Comparison of ENCODE assay signal across 24 cellular contexts in genomic region chr9:96551403-96551802, GRCh38.
DNase-seq lines count a peak whose midpoint lies in the region; ATAC-seq, FAIRE-seq and TF ChIP-seq lines count a peak whose summit lies in the region.
"Had no signal": no experiment of that assay in that cellular context is flagged by ENCODE, and none has a peak within 500 bp of the region (broad histone marks: within the 10 kb centered on the region; RNA-seq: fewer than 3 reads in every experiment).

No MANE protein-coding gene starts in this region.

- no peak overlapping the region for H2AFZ ChIP-seq in GM12878 (ENCODE audit: control insufficient read depth, low read depth, low read length)
- H2AFZ ChIP-seq: GM23338, PC-9 had no signal

- in situ Hi-C loops in GM12878 (cut with MboI) (no loop called here), HAP-1 (cut with MboI; ENCODE audit: low sequenced_read_pairs) (no loop called here)

- TF ChIP-seq RAD21 in GM12878 (IDR thresholded peaks at IDR 0.05; ENCODE audit: insufficient read depth, low read depth, low read length): no peak

- H3K4me3 Mint-ChIP-seq in activated CD4-positive, alpha-beta T cell treated with anti-CD3 and anti-CD28 coated beads, Interleukin-2, amount 10 ng/mL, durations not matched to agents 7 days and 5 days: no peak overlapping the region
- H3K4me3 Mint-ChIP-seq: CD4-positive, CD25-positive, alpha-beta regulatory T cell; GM23338 had no signal

- intact Hi-C loops in GM12878 (cut with micrococcal nuclease; ENCODE audit: unreplicated experiment): no loop called here

- BruUV-seq in GM12878 (replicated peaks; lab: Mats Ljungman, UMichigan): no TSS peak

- no peaks in the 10 kb centered on the region for H3K36me3 ChIP-seq in GM12878 (ENCODE audit: control insufficient read depth in 2 of 2, insufficient read depth in 2 of 2, low read length in 1 of 2)
- no peaks in the 10 kb centered on the region for H3K36me3 ChIP-seq in HAP-1 (replicated peaks)
- H3K36me3 ChIP-seq: BLaER1, MG63, SJCRH30 had no signal

- TF ChIP-seq CTCF in GM12878 (IDR thresholded peaks at IDR 0.05 in 2 of 3, conservative IDR thresholded peaks at IDR 0.05 in 1 of 3; ENCODE audit: control insufficient read depth in 2 of 3, extremely low read depth in 1 of 3, insufficient read depth in 1 of 3, low read depth in 3 of 3, low read length in 3 of 3): no peak

- RAD21 ChIA-PET in GM12878 (lab: Charles Lee; ENCODE audit: unreplicated experiment): no interaction called here

- H3K27me3 ChIP-seq in GM12878 (replicated peaks in 1 of 2; ENCODE audit: control insufficient read depth in 2 of 2, insufficient read depth in 2 of 2, low read length in 1 of 2): peaks cover 0 to 3% of the 10 kb centered on the region in 2 experiments; a peak in 1 of 4 replicates
- no peaks in the 10 kb centered on the region for H3K27me3 ChIP-seq in HAP-1 (ENCODE audit: low read depth)
- H3K27me3 ChIP-seq: BLaER1, MG63, SJCRH30 had no signal

- H3K27me3 Mint-ChIP-seq in activated CD4-positive, alpha-beta T cell treated with anti-CD3 and anti-CD28 coated beads, Interleukin-2, amount 10 ng/mL, durations not matched to agents 7 days and 5 days: no peaks in the 10 kb centered on the region

- no peak overlapping the region for H3K4me2 ChIP-seq in GM12878 (ENCODE audit: control insufficient read depth, insufficient read depth)
- H3K4me2 ChIP-seq: BLaER1, GM23338, PC-9 had no signal

- SMC1A ChIA-PET in GM12878 (lab: Charles Lee; ENCODE audit: uncharacterized antibody, unreplicated experiment): no interaction called here

- WGBS in GM12878 (ENCODE audit: insufficient coverage, insufficient replicate concordance, low lambda C conversion rate, missing lambda C conversion rate): 60% methylated on average over 6 of the region's 6 CpGs

- no peak overlapping the region for H3K27ac Mint-ChIP-seq in activated CD4-positive, alpha-beta T cell treated with anti-CD3 and anti-CD28 coated beads, Interleukin-2, amount 10 ng/mL, durations not matched to agents 7 days and 5 days
- H3K27ac Mint-ChIP-seq: CD4-positive, CD25-positive, alpha-beta regulatory T cell; GM23338 had no signal

- DNase-seq in activated CD4-positive, alpha-beta T cell treated with anti-CD3 and anti-CD28 coated beads for 48 hours: peak; percentile 9
- no peak for DNase-seq in activated CD4-positive, alpha-beta T cell treated with anti-CD3 and anti-CD28 coated beads, Interleukin-2, amount 10 ng/mL, durations not matched to agents 7 days and 5 days
- peak; percentile 11 for DNase-seq in stimulated activated CD4-positive, alpha-beta T cell treated with anti-CD3 and anti-CD28 coated beads, Interleukin-15, amount 100 ng/mL, for 24 hours
- no peak for DNase-seq in stimulated activated CD4-positive, alpha-beta T cell treated with anti-CD3 and anti-CD28 coated beads, Interleukin-4, amount 100 ng/mL, for 24 hours
- DNase-seq in GM12878 (ENCODE audit: low read depth, low spot score) (no peak), AG20443 (ENCODE audit: low spot score) (no peak), HAP-1 (ENCODE audit: low spot score in 2 of 2) (no peak)
- DNase-seq: 8988T; CD4-positive, CD25-positive, alpha-beta regulatory T cell; HCEC 1CT; IMR-90; KG1; MG63; NCI-H1694; NCI-H2029 treated with DMSO at 0.1 percent for 48 hours; NCI-H2227 treated with DMSO at 0.1 percent for 48 hours; NCI-H526 treated with DMSO at 0.1 percent for 48 hours; PC-9; SJCRH30 had no signal

- no peak overlapping the region for H3K4me3 ChIP-seq in GM12878
- no peak overlapping the region for H3K4me3 ChIP-seq in HAP-1
- H3K4me3 ChIP-seq: BLaER1, GM23338, MG63, PC-9, SJCRH30 had no signal

- TF ChIP-seq EP300 in GM12878 (IDR thresholded peaks at IDR 0.05; ENCODE audit: borderline replicate concordance in 1 of 2, control insufficient read depth in 1 of 2, low read depth in 2 of 2, low read length in 2 of 2): no peak

- CTCF ChIA-PET in activated CD4-positive, alpha-beta T cell treated with anti-CD3 and anti-CD28 coated beads, Interleukin-2, amount 10 ng/mL, durations not matched to agents 7 days and 5 days (lab: Charles Lee): interaction anchor here (0.5 kb wide), 1 partner anchor 89 kb away, joined by 3 read pairs; no protein-coding TSS in a partner anchor
- CTCF ChIA-PET in GM12878 (lab: Yijun Ruan, JAX): no interaction called here

- H3K4me1 ChIP-seq in GM12878 (ENCODE audit: control insufficient read depth, insufficient read depth, low read length) (no peaks in the 10 kb centered on the region), HAP-1 (no peaks in the 10 kb centered on the region; the same call in 1 of the 2 replicates)
- H3K4me1 ChIP-seq: BLaER1, SJCRH30 had no signal

- TF ChIP-seq POLR2A in GM12878 (IDR thresholded peaks at IDR 0.05; ENCODE audit: low read depth, low read length): no peak

- POLR2A ChIA-PET in activated CD4-positive, alpha-beta T cell treated with anti-CD3 and anti-CD28 coated beads, Interleukin-2, amount 10 ng/mL, durations not matched to agents 7 days and 5 days (lab: Charles Lee): no interaction called here
- POLR2A ChIA-PET in GM12878 (lab: Charles Lee): no interaction called here

- H4K20me1 ChIP-seq in GM12878 (ENCODE audit: control insufficient read depth, insufficient read depth): no peaks in the 10 kb centered on the region
- H4K20me1 ChIP-seq: BLaER1 had no signal

- no peak for FAIRE-seq in GM12878 (lab: Jason Lieb, UNC)
- FAIRE-seq: D721Med had no signal

- no peak overlapping the region for H3K27ac ChIP-seq in GM12878 (ENCODE audit: control insufficient read depth, insufficient read depth)
- H3K27ac ChIP-seq: BLaER1, PC-9, SJCRH30 had no signal

- H3K4me1 Mint-ChIP-seq in activated CD4-positive, alpha-beta T cell treated with anti-CD3 and anti-CD28 coated beads, Interleukin-2, amount 10 ng/mL, durations not matched to agents 7 days and 5 days: peaks cover 6% of the 10 kb centered on the region

- no peak overlapping the region for H3K9ac ChIP-seq in GM12878 (ENCODE audit: control insufficient read depth, insufficient read depth, low read length)
- H3K9ac ChIP-seq: BLaER1 had no signal

- ATAC-seq in GM12878 (no peak), HG02973 (IDR thresholded peaks at IDR 0.05; ENCODE audit: unreplicated experiment) (no peak)
- ATAC-seq: GM23338, Right ventricle myocardium inferior had no signal

- no peaks in the 10 kb centered on the region for H3K36me3 Mint-ChIP-seq in activated CD4-positive, alpha-beta T cell treated with anti-CD3 and anti-CD28 coated beads, Interleukin-2, amount 10 ng/mL, durations not matched to agents 7 days and 5 days (ENCODE audit: low read depth)

- no peaks in the 10 kb centered on the region for H3K9me3 Mint-ChIP-seq in activated CD4-positive, alpha-beta T cell treated with anti-CD3 and anti-CD28 coated beads, Interleukin-2, amount 10 ng/mL, durations not matched to agents 7 days and 5 days
- H3K9me3 Mint-ChIP-seq: CD4-positive, CD25-positive, alpha-beta regulatory T cell; GM23338 had no signal

- no peaks in the 10 kb centered on the region for H3K9me3 ChIP-seq in GM12878 (replicated peaks; ENCODE audit: control insufficient read depth, insufficient read depth, low read length)
- no peaks in the 10 kb centered on the region for H3K9me3 ChIP-seq in HAP-1
- H3K9me3 ChIP-seq: BLaER1, MG63, SJCRH30 had no signal

- no peaks in the 10 kb centered on the region for H3K79me2 ChIP-seq in GM12878 (ENCODE audit: control insufficient read depth, insufficient read depth, low read length)

TF ChIP-seq in GM12878, 131 proteins besides CTCF, POLR2A, EP300 and RAD21 (continues in another document):
- TF ChIP-seq SIN3A (IDR thresholded peaks at IDR 0.05; ENCODE audit: low read depth, low read length) (no peak), USF1 (IDR thresholded peaks at IDR 0.05; ENCODE audit: borderline replicate concordance, extremely low read length, insufficient read depth, low read depth, low read length) (no peak), STAT1 (conservative IDR thresholded peaks at IDR 0.05) (no peak), RBBP5 (conservative IDR thresholded peaks at IDR 0.05) (no peak), NBN (IDR thresholded peaks at IDR 0.05) (no peak), KLF5 (IDR thresholded peaks at IDR 0.05; ENCODE audit: partially characterized antibody) (no peak), E2F8 (IDR thresholded peaks at IDR 0.05; ENCODE audit: low read depth, partially characterized antibody) (no peak)

Comparison
In these comparisons a context has a peak if more than half of its experiments do, and no peak if none do; other contexts are left out.
1. DNase-seq: peak in activated CD4-positive, alpha-beta T cell treated with anti-CD3 and anti-CD28 coated beads for 48 hours (single experiment) and stimulated activated CD4-positive, alpha-beta T cell treated with anti-CD3 and anti-CD28 coated beads, Interleukin-15, amount 100 ng/mL, for 24 hours (single experiment); none in activated CD4-positive, alpha-beta T cell treated with anti-CD3 and anti-CD28 coated beads, Interleukin-2, amount 10 ng/mL, durations not matched to agents 7 days and 5 days (single experiment), stimulated activated CD4-positive, alpha-beta T cell treated with anti-CD3 and anti-CD28 coated beads, Interleukin-4, amount 100 ng/mL, for 24 hours (single experiment), GM12878 (single experiment), AG20443 (single experiment) and HAP-1 (0 of 2).